Comparison of ENCODE assay signal across 1 cellular context in the genomic region with DNA sequence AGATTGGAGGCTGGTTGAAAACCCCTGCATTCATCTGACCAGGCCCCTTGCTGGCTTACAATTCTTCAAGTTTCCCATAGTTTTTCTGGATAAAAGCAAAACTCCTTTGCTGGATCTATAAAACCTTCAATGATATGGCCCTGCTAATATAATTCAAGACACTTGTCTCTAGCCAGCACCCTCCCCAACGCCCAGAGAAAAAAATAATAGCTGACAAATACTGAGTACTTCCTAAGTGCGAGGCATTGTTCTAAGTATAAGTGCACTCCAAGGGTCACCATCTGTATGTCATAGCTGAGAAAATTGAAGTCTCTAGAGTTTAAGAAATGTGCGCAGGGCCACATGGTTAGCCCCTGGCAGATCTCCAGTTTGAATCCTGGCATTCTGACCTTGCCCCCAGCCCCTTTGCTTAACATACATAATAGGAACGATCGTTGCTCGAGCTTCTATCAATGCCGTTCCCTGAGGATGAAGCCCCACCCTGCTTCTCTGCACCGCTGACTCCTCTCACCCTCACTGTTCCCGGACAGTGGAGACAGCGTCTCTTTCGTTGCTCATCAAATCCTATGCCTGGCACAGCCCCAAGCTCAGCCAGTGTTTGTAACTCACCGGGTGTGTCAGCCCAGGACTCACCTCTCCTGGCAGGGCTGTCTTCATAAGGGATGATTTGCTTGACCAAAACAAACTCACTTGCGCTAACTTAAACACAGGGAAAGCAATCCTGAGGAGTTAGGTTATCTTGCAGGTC.
TF ChIP-seq lines count a peak whose summit lies in the region.

No MANE protein-coding gene starts in this region.

TF ChIP-seq in GM12878, 131 proteins besides CTCF, POLR2A, EP300 and RAD21 (continued from another document):
- TF ChIP-seq, protein P1, sequence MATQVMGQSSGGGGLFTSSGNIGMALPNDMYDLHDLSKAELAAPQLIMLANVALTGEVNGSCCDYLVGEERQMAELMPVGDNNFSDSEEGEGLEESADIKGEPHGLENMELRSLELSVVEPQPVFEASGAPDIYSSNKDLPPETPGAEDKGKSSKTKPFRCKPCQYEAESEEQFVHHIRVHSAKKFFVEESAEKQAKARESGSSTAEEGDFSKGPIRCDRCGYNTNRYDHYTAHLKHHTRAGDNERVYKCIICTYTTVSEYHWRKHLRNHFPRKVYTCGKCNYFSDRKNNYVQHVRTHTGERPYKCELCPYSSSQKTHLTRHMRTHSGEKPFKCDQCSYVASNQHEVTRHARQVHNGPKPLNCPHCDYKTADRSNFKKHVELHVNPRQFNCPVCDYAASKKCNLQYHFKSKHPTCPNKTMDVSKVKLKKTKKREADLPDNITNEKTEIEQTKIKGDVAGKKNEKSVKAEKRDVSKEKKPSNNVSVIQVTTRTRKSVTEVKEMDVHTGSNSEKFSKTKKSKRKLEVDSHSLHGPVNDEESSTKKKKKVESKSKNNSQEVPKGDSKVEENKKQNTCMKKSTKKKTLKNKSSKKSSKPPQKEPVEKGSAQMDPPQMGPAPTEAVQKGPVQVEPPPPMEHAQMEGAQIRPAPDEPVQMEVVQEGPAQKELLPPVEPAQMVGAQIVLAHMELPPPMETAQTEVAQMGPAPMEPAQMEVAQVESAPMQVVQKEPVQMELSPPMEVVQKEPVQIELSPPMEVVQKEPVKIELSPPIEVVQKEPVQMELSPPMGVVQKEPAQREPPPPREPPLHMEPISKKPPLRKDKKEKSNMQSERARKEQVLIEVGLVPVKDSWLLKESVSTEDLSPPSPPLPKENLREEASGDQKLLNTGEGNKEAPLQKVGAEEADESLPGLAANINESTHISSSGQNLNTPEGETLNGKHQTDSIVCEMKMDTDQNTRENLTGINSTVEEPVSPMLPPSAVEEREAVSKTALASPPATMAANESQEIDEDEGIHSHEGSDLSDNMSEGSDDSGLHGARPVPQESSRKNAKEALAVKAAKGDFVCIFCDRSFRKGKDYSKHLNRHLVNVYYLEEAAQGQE (IDR thresholded peaks at IDR 0.05; ENCODE audit: low read depth, low read length) = no peak
- TF ChIP-seq TARDBP (IDR thresholded peaks at IDR 0.05; ENCODE audit: borderline replicate concordance) (no peak), ZBED1 (IDR thresholded peaks at IDR 0.05; ENCODE audit: borderline replicate concordance) (no peak), NFYA (IDR thresholded peaks at IDR 0.05; ENCODE audit: borderline replicate concordance, low read depth, low read length) (no peak)
